In the genomic region with DNA sequence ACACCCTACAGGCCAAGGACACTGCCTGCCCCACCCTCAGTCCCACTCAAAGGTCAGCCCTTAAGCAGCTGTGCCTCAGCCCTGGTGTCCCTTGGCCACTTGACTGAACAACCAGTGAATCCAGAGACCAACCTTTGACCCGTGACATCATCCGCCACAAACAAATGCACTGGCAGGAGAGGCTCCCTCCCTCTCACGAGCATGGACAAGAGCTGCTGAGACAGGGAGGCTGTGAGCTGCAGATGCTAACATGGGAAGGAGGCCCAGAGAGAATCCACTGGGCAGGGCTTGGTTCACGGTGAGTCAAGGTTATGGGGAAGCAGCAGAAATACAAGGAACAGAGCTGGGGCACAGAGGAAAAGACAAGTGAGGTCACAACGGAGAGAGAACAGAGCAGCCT, we compare ENCODE assay signal across 3 cellular contexts. TPM values are rescaled to one million over a fixed set of nuclear protein-coding genes. Genes with fewer than 3 reads are reported as not detected.
"Had no signal": no experiment of that assay in that cellular context is flagged by ENCODE, and none has a peak within 500 bp of the region (broad histone marks: within the 10 kb centered on the region; RNA-seq: fewer than 3 reads in every experiment).

No MANE protein-coding gene starts in this region.

RNA-seq across cellular contexts. Expression of a gene that starts 4.7 kb away (rescaled TPM):
- total RNA-seq: T-helper 1 cell treated with Interleukin-12 subunit alpha and Interleukin-12 subunit beta and Interleukin-4 antibody, amounts not matched to agents 30 ng/mL and 1 ng/mL, for 36 hours had no signal
- polyA plus RNA-seq: cardiac muscle cell had no signal

RNA-seq across cellular contexts. Expression of a gene that starts 22.2 kb away (rescaled TPM):
- total RNA-seq: cardiac muscle cell, glomerular endothelial cell had no signal
